In genomic region chr2:144708641-144709040, GRCh38 we compare ENCODE assay signal across 18 cellular contexts.
"Had no signal": no experiment of that assay in that cellular context is flagged by ENCODE, and none has a peak within 500 bp of the region (broad histone marks: within the 10 kb centered on the region; RNA-seq: fewer than 3 reads in every experiment).

No MANE protein-coding gene starts in this region.

- DNase-seq: activated CD4-positive, alpha-beta T cell treated with anti-CD3 and anti-CD28 coated beads, Interleukin-2, amount 50 U/mL, for 4 hours; activated CD8-positive, alpha-beta memory T cell treated with anti-CD3 and anti-CD28 coated beads, Interleukin-2, amount 10 ng/mL, durations not matched to agents 7 days and 5 days; activated gamma-delta T cell; activated T-cell treated with anti-CD3 and anti-CD28 coated beads, Interleukin-2, amount 50 U/mL, for 4 hours; heart right ventricle; left lung; pancreas; retina; small intestine; T-helper 17 cell had no signal

- FAIRE-seq: endometrium, keratinocyte, pancreas, small intestine had no signal

- H3K27me3 Mint-ChIP-seq: memory B cell had no signal

- H3K36me3 Mint-ChIP-seq: activated CD8-positive, alpha-beta memory T cell treated with anti-CD3 and anti-CD28 coated beads, Interleukin-2, amount 10 ng/mL, durations not matched to agents 7 days and 5 days; activated naive CD8-positive, alpha-beta T cell; memory B cell; type B pancreatic cell had no signal

- H3K4me3 Mint-ChIP-seq: activated CD8-positive, alpha-beta memory T cell treated with anti-CD3 and anti-CD28 coated beads, Interleukin-2, amount 10 ng/mL, durations not matched to agents 7 days and 5 days; activated naive CD8-positive, alpha-beta T cell; activated T-cell treated with anti-CD3 and anti-CD28 coated beads, Interleukin-2, amount 50 U/mL, for 4 hours; memory B cell; T-helper 17 cell; type B pancreatic cell had no signal

- H3K9me3 Mint-ChIP-seq: activated T-cell treated with anti-CD3 and anti-CD28 coated beads, Interleukin-2, amount 50 U/mL, for 4 hours; memory B cell; type B pancreatic cell had no signal

- H3K4me1 Mint-ChIP-seq: activated CD8-positive, alpha-beta memory T cell treated with anti-CD3 and anti-CD28 coated beads, Interleukin-2, amount 10 ng/mL, durations not matched to agents 7 days and 5 days; T-helper 17 cell had no signal

- ATAC-seq: activated CD4-positive, CD25-positive, alpha-beta regulatory T cell treated with anti-CD3 and anti-CD28 coated beads, Interleukin-2, amount 50 U/mL, for 24 hours; activated CD8-positive, alpha-beta memory T cell treated with anti-CD3 and anti-CD28 coated beads, Interleukin-2, amount 10 ng/mL, durations not matched to agents 7 days and 5 days; activated T-cell treated with anti-CD3 and anti-CD28 coated beads, Interleukin-2, amount 50 U/mL, for 4 hours; esophagus mucosa; heart right ventricle; left lung; pancreas; SK-N-SH treated with all-trans-retinoic acid at 6 μM for 48 hours; T-helper 17 cell had no signal

- H3K27ac Mint-ChIP-seq: activated CD8-positive, alpha-beta memory T cell treated with anti-CD3 and anti-CD28 coated beads, Interleukin-2, amount 10 ng/mL, durations not matched to agents 7 days and 5 days; activated naive CD8-positive, alpha-beta T cell; memory B cell; T-helper 17 cell; type B pancreatic cell had no signal
